Comparison of ENCODE assay signal across 1 cellular context in genomic region chr7:137961200-137962177, GRCh38.
TF ChIP-seq lines count a peak whose summit lies in the region.

No MANE protein-coding gene starts in this region.

TF ChIP-seq in K562, 482 proteins besides CTCF, POLR2A, EP300 and RAD21 (continued from another document and continues in another):
- TF ChIP-seq GTF3C2 (IDR thresholded peaks at IDR 0.05; ENCODE audit: borderline replicate concordance, extremely low read depth, insufficient read length) (no peak), RBM15 (IDR thresholded peaks at IDR 0.05; ENCODE audit: insufficient read depth, low read length) (no peak), NCOA6 (IDR thresholded peaks at IDR 0.05) (no peak), FOXO4 (CRISPR knock-in tag; IDR thresholded peaks at IDR 0.05) (no peak), MECOM (CRISPR knock-in tag; IDR thresholded peaks at IDR 0.05) (no peak), ARID1B (IDR thresholded peaks at IDR 0.05) (peak; percentile 33; the same call in 1 of the 2 replicates), ZNF311 (CRISPR knock-in tag; IDR thresholded peaks at IDR 0.05) (no peak), NCOR1 (IDR thresholded peaks at IDR 0.05) (no peak), NR1H2 (CRISPR knock-in tag; IDR thresholded peaks at IDR 0.05) (no peak), RBM34 (IDR thresholded peaks at IDR 0.05; ENCODE audit: borderline replicate concordance, insufficient read depth, low read length) (no peak), ZNF263 (CRISPR knock-in tag; IDR thresholded peaks at IDR 0.05; ENCODE audit: borderline replicate concordance) (no peak), L3MBTL2 (IDR thresholded peaks at IDR 0.05) (no peak), CUX1 (CRISPR knock-in tag; IDR thresholded peaks at IDR 0.05) (no peak), IRF9 (tag; IDR thresholded peaks at IDR 0.05) (no peak), ZNF444 (CRISPR knock-in tag; IDR thresholded peaks at IDR 0.05) (no peak), ZNF785 (CRISPR knock-in tag; IDR thresholded peaks at IDR 0.05) (no peak), SMARCA4 (IDR thresholded peaks at IDR 0.05) (peak; percentile 29; the same call in 1 of the 2 replicates), ID3 (CRISPR knock-in tag; IDR thresholded peaks at IDR 0.05) (no peak), ID3 (tag; IDR thresholded peaks at IDR 0.05) (0 out of 2 replicates have a peak, but pooled peaks have one; percentile 23), POLR2B (IDR thresholded peaks at IDR 0.05; ENCODE audit: low read depth, partially characterized antibody) (no peak), ZNF398 (CRISPR knock-in tag; IDR thresholded peaks at IDR 0.05) (no peak), SREBF1 (IDR thresholded peaks at IDR 0.05; ENCODE audit: borderline replicate concordance, low read depth, low read length) (no peak), CBX1 (IDR thresholded peaks at IDR 0.05; ENCODE audit: low read depth) (no peak), HMG20B (CRISPR knock-in tag; IDR thresholded peaks at IDR 0.05) (no peak), CREM (IDR thresholded peaks at IDR 0.05; ENCODE audit: low read depth) (peak; percentile 59), MEIS2 (IDR thresholded peaks at IDR 0.05; ENCODE audit: partially characterized antibody) (peak; percentile 5), TSC22D4 (tag; IDR thresholded peaks at IDR 0.05) (no peak), RFX7 (CRISPR knock-in tag; IDR thresholded peaks at IDR 0.05) (no peak), PCBP2 (IDR thresholded peaks at IDR 0.05; ENCODE audit: low read depth, low read length, poor library complexity, severe bottlenecking) (no peak), RBM14 (IDR thresholded peaks at IDR 0.05; ENCODE audit: borderline replicate concordance, insufficient read depth, low read depth, low read length) (no peak), ZNF280A (IDR thresholded peaks at IDR 0.05; ENCODE audit: low read depth, partially characterized antibody) (no peak), KAT7 (CRISPR knock-in tag; IDR thresholded peaks at IDR 0.05; ENCODE audit: borderline replicate concordance) (no peak), SETDB1 (IDR thresholded peaks at IDR 0.05; ENCODE audit: low read length) (no peak), FOXA3 (CRISPR knock-in tag; conservative IDR thresholded peaks at IDR 0.05 in 1 of 2, IDR thresholded peaks at IDR 0.05 in 1 of 2) (no peak; a peak in 1 of 4 replicates), ESRRA (IDR thresholded peaks at IDR 0.05; ENCODE audit: borderline replicate concordance, low read depth) (no peak), ATF1 (CRISPR knock-in tag; IDR thresholded peaks at IDR 0.05) (no peak), ATF1 (tag; IDR thresholded peaks at IDR 0.05) (no peak), SIN3B (IDR thresholded peaks at IDR 0.05; ENCODE audit: low read depth) (no peak), RFX5 (IDR thresholded peaks at IDR 0.05; ENCODE audit: low read depth, low read length) (peak; percentile 65; the same call in 1 of the 2 replicates), CXXC5 (CRISPR knock-in tag; IDR thresholded peaks at IDR 0.05) (no peak), SMAD4 (CRISPR knock-in tag; conservative IDR thresholded peaks at IDR 0.05) (no peak), MYBL2 (IDR thresholded peaks at IDR 0.05; ENCODE audit: low read depth) (no peak), MYBL2 (CRISPR knock-in tag; IDR thresholded peaks at IDR 0.05; ENCODE audit: borderline replicate concordance) (no peak), RFX1 (IDR thresholded peaks at IDR 0.05) (0 out of 2 replicates have a peak, but pooled peaks have one; percentile 30), SMARCC2 (IDR thresholded peaks at IDR 0.05; ENCODE audit: low read depth) (0 out of 2 replicates have a peak, but pooled peaks have one; percentile 33), STAG1 (CRISPR knock-in tag; IDR thresholded peaks at IDR 0.05; ENCODE audit: borderline replicate concordance) (no peak), ZNF282 (CRISPR knock-in tag; IDR thresholded peaks at IDR 0.05) (no peak), ZNF644 (tag; IDR thresholded peaks at IDR 0.05; ENCODE audit: low read depth) (no peak), CBX2 (IDR thresholded peaks at IDR 0.05; ENCODE audit: insufficient read depth, low read length, poor library complexity, severe bottlenecking) (no peak), TSHZ1 (CRISPR knock-in tag; IDR thresholded peaks at IDR 0.05) (no peak), XRCC5 (IDR thresholded peaks at IDR 0.05; ENCODE audit: low read depth, low read length) (no peak), CBX3 (IDR thresholded peaks at IDR 0.05; ENCODE audit: borderline replicate concordance in 1 of 2, low read length in 2 of 2) (peak in 1 of 2 experiments; percentile 32; a peak in 1 of 3 replicates)
